Comparison of ENCODE assay signal across 1 cellular context in the genomic region with DNA sequence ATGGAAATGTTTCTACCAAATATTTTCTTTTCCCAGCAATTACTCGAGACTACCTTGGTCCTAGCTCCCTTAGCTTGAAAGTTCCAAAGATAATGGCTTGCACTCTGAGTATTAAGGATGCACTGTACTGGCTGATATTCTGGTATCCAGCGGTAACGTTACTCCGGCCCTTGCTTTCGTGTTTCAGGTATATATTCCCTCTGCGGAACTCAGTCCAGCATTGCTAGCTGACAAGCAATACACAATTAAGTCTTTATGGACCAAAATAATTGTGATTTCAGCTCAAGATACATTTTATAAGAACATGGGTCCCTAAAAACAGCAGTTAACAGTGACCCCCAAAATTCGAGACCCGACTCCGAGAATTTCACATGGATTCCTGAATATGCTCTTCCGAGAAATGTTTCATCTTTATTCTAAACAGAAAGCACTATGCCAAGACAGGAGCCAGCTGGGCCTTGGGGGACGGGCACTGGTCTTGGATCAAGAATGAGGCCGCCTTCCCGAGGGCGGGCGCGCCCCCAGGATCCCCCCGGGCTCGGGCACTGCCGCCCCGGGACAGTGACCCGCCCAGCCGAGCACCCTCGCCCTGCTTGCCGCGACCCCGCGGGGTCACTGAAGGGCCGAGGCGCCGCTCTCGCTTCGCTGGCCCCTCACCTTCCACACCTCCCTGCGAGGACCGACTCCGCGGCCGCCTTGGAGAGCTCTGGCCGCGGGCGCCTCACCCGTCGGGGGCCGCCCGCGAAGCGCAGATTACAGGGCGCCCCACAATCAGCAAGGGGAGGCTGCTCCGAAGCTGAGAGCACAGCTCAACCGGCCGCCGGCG.
TF ChIP-seq lines count a peak whose summit lies in the region.

No MANE protein-coding gene starts in this region.

TF ChIP-seq in GM23338, 12 proteins besides CTCF, POLR2A, EP300 and RAD21 (continued from another document):
- TF ChIP-seq, protein P1, sequence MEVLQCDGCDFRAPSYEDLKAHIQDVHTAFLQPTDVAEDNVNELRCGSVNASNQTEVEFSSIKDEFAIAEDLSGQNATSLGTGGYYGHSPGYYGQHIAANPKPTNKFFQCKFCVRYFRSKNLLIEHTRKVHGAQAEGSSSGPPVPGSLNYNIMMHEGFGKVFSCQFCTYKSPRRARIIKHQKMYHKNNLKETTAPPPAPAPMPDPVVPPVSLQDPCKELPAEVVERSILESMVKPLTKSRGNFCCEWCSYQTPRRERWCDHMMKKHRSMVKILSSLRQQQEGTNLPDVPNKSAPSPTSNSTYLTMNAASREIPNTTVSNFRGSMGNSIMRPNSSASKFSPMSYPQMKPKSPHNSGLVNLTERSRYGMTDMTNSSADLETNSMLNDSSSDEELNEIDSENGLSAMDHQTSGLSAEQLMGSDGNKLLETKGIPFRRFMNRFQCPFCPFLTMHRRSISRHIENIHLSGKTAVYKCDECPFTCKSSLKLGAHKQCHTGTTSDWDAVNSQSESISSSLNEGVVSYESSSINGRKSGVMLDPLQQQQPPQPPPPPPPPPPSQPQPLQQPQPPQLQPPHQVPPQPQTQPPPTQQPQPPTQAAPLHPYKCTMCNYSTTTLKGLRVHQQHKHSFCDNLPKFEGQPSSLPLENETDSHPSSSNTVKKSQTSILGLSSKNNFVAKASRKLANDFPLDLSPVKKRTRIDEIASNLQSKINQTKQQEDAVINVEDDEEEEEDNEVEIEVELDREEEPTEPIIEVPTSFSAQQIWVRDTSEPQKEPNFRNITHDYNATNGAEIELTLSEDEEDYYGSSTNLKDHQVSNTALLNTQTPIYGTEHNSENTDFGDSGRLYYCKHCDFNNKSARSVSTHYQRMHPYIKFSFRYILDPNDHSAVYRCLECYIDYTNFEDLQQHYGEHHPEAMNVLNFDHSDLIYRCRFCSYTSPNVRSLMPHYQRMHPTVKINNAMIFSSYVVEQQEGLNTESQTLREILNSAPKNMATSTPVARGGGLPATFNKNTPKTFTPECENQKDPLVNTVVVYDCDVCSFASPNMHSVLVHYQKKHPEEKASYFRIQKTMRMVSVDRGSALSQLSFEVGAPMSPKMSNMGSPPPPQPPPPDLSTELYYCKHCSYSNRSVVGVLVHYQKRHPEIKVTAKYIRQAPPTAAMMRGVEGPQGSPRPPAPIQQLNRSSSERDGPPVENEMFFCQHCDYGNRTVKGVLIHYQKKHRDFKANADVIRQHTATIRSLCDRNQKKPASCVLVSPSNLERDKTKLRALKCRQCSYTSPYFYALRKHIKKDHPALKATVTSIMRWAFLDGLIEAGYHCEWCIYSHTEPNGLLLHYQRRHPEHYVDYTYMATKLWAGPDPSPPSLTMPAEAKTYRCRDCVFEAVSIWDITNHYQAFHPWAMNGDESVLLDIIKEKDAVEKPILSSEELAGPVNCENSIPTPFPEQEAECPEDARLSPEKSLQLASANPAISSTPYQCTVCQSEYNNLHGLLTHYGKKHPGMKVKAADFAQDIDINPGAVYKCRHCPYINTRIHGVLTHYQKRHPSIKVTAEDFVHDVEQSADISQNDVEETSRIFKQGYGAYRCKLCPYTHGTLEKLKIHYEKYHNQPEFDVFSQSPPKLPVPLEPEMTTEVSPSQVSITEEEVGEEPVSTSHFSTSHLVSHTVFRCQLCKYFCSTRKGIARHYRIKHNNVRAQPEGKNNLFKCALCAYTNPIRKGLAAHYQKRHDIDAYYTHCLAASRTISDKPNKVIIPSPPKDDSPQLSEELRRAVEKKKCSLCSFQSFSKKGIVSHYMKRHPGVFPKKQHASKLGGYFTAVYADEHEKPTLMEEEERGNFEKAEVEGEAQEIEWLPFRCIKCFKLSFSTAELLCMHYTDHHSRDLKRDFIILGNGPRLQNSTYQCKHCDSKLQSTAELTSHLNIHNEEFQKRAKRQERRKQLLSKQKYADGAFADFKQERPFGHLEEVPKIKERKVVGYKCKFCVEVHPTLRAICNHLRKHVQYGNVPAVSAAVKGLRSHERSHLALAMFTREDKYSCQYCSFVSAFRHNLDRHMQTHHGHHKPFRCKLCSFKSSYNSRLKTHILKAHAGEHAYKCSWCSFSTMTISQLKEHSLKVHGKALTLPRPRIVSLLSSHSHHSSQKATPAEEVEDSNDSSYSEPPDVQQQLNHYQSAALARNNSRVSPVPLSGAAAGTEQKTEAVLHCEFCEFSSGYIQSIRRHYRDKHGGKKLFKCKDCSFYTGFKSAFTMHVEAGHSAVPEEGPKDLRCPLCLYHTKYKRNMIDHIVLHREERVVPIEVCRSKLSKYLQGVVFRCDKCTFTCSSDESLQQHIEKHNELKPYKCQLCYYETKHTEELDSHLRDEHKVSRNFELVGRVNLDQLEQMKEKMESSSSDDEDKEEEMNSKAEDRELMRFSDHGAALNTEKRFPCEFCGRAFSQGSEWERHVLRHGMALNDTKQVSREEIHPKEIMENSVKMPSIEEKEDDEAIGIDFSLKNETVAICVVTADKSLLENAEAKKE (CRISPR knock-in tag; IDR thresholded peaks at IDR 0.05) = no peak
- no peak for TF ChIP-seq ZNF114 (CRISPR knock-in tag; IDR thresholded peaks at IDR 0.05)
- TF ChIP-seq EZH2phosphoT487 (IDR thresholded peaks at IDR 0.05; ENCODE audit: unreplicated experiment) = no peak
